In the genomic region with DNA sequence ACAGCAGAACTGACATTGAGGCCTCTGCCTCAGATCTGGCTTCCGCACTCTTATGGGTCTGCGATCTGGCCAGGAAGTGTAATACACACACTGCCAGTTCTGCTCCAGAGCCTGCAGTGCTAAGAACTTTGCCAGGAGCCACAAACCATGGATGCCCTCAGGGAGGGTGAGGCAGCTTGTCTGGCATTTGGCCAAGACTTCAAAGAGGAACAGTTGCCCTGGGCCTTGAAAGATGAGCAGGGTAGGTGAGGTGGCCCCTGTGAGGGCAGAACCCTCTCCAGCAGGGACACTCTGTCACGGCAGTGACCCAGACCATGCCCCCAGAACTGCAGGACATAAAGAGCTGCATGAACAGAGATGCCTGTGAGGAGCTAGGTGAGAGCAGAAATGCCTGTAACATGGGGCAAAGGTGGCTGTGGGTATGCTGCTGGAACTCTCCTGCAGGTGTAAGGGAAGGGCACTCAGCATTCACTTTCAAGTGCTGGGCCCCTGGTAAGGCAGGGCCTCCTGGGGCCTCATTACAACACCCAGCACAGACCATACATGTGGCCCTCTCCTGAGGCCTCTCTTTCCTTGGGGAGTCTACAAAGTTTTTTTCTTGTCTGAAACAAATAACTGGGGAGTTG, we compare ENCODE assay signal across 12 cellular contexts. TPM values are rescaled to one million over a fixed set of nuclear protein-coding genes. Genes with fewer than 3 reads are reported as not detected.
DNase-seq lines count a peak whose midpoint lies in the region; ATAC-seq, FAIRE-seq and TF ChIP-seq lines count a peak whose summit lies in the region.
"Had no signal": no experiment of that assay in that cellular context is flagged by ENCODE, and none has a peak within 500 bp of the region (broad histone marks: within the 10 kb centered on the region; RNA-seq: fewer than 3 reads in every experiment).

No MANE protein-coding gene starts in this region.

- no peaks in the 10 kb centered on the region for H3K9me3 ChIP-seq in KOPT-K1 (ENCODE audit: insufficient read depth, low read length, poor library complexity, severe bottlenecking)
- H3K9me3 ChIP-seq: Caco-2 had no signal

- in situ Hi-C loops in SK-MEL-5 (cut with HindIII; ENCODE audit: low pct_unique_long_range_greater_than_20kb, low sequenced_read_pairs), result no loop called here

- H3K27ac ChIP-seq in KOPT-K1 (ENCODE audit: low read depth, low read length, poor library complexity, severe bottlenecking), result peak overlapping the region; percentile 4

- FAIRE-seq in HTR-8/SVneo (lab: Jason Lieb, UNC), result no peak
- FAIRE-seq in D721Med (lab: Jason Lieb, UNC), result no peak

- no peak overlapping the region for H3K4me3 ChIP-seq in H7 (ENCODE audit: insufficient read depth, low read depth, low read length)

- H3K36me3 ChIP-seq in KOPT-K1 (ENCODE audit: insufficient read depth, low read length) (no peaks in the 10 kb centered on the region), H7 (replicated peaks; ENCODE audit: control insufficient read depth, insufficient read depth, low read length) (no peaks in the 10 kb centered on the region)

- ATAC-seq in GM18517 (IDR thresholded peaks at IDR 0.05; ENCODE audit: unreplicated experiment), result no peak
- ATAC-seq: activated CD8-positive, alpha-beta T cell treated with anti-CD3 and anti-CD28 coated beads for 36 hours had no signal

- DNase-seq in DMS53 (lab: John Stamatoyannopoulos, UW) (peak; percentile 83), SK-MEL-5 (ENCODE audit: low read depth, low spot score) (peak; percentile 66), left kidney (ENCODE audit: low read depth, low spot score) (peak; percentile 48), H7 (no peak), HTR-8/SVneo (ENCODE audit: insufficient read length, low spot score) (no peak), D721Med (ENCODE audit: insufficient read length, low spot score) (no peak)
- DNase-seq: activated CD8-positive, alpha-beta T cell treated with anti-CD3 and anti-CD28 coated beads for 36 hours; KBM-7; stimulated activated naive CD4-positive, alpha-beta T cell treated with Interleukin-2 at 50 U/mL for 16 hours had no signal

- TF ChIP-seq CTCF in D721Med (IDR thresholded peaks at IDR 0.05; ENCODE audit: insufficient read depth, missing control alignments), result no peak

- H3K27me3 ChIP-seq in H7 (ENCODE audit: control insufficient read depth, insufficient read depth, low read length), result no peaks in the 10 kb centered on the region

RNA-seq across cellular contexts. Expression of a gene that starts 47.3 kb away (rescaled TPM):
- total RNA-seq in SK-MEL-5 (2014; rRNA removed; shearing (Covaris generic)), result 46.8 and 50.8 TPM in 2 replicates
- polyA plus RNA-seq in SK-MEL-5 (2015; cell fraction: cytosol; rRNA removed), result 26.0 and 33.6 TPM in 2 replicates
- polyA plus RNA-seq in SK-MEL-5 (2015; cell fraction: nucleus; rRNA removed), result 83.0 and 87.9 TPM in 2 replicates
- 11.0 and 15.3 TPM in 2 replicates for total RNA-seq in H7 (2014; rRNA removed; shearing (Covaris generic))

Comparison
In these comparisons a context has a peak if more than half of its experiments do, and no peak if none do; other contexts are left out.
1. DNase-seq: peak in DMS53 (single experiment), SK-MEL-5 (single experiment) and left kidney (single experiment); none in H7 (single experiment), HTR-8/SVneo (single experiment) and D721Med (single experiment).